Comparison of ENCODE assay signal across 19 cellular contexts in genomic region chr5:61878471-61878870, GRCh38.
DNase-seq lines count a peak whose midpoint lies in the region; ATAC-seq and TF ChIP-seq lines count a peak whose summit lies in the region.
"Had no signal": no experiment of that assay in that cellular context is flagged by ENCODE, and none has a peak within 500 bp of the region (broad histone marks: within the 10 kb centered on the region; RNA-seq: fewer than 3 reads in every experiment).

No MANE protein-coding gene starts in this region.

- TF ChIP-seq CTCF in mammary epithelial cell (conservative IDR thresholded peaks at IDR 0.05 in 1 of 2, IDR thresholded peaks at IDR 0.05 in 1 of 2; ENCODE audit: extremely low read depth in 1 of 2, insufficient read depth in 1 of 2, low read depth in 1 of 2, low read length in 2 of 2) (no peak), breast epithelium (IDR thresholded peaks at IDR 0.05) (no peak), prostate gland (IDR thresholded peaks at IDR 0.05) (no peak)

- H3K4me2 ChIP-seq in mammary epithelial cell (ENCODE audit: insufficient read depth, low read depth, low read length) = peak overlapping the region; percentile 56
- H3K4me2 ChIP-seq: BLaER1, GM23338 had no signal

- H2AFZ ChIP-seq in mammary epithelial cell (ENCODE audit: low read depth, low read length) = peak overlapping the region; percentile 75
- H2AFZ ChIP-seq: GM23338 had no signal

- no peak for ATAC-seq in GM21528 (IDR thresholded peaks at IDR 0.05; ENCODE audit: low FRiP score, unreplicated experiment)
- ATAC-seq: GM12878, GM23338, HCT116 had no signal

- DNase-seq in mammary epithelial cell = peak; percentile 29
- DNase-seq in breast epithelium (ENCODE audit: low spot score in 2 of 2) = no peak
- peak; percentile 99 for DNase-seq in SK-N-MC (ENCODE audit: low read depth, low spot score)
- DNase-seq in foreskin melanocyte = peak; percentile 27
- peak; percentile 9 for DNase-seq in prostate gland (ENCODE audit: low spot score)
- no peak for DNase-seq in LoVo (ENCODE audit: low spot score)
- DNase-seq in NCI-H510A (lab: John Stamatoyannopoulos, UW) = no peak
- DNase-seq: 8988T; Calu3; CD4-positive, alpha-beta memory T cell; DMS79 treated with DMSO at 0.1 percent for 48 hours; H7; HFFc6; IMR-90 had no signal

- no peak overlapping the region for H3K27ac ChIP-seq in mammary epithelial cell (ENCODE audit: insufficient read depth, low read depth, low read length)
- H3K27ac ChIP-seq in breast epithelium = no peak overlapping the region
- H3K27ac ChIP-seq in SK-N-MC = peak overlapping the region; percentile 96
- H3K27ac ChIP-seq in prostate gland = no peak overlapping the region
- H3K27ac ChIP-seq: BLaER1 had no signal

- WGBS in mammary epithelial cell (ENCODE audit: low coverage, missing lambda C conversion rate) = 16% methylated on average over 3 of the region's 3 CpGs
- WGBS in prostate gland = 40% methylated on average over 3 of the region's 3 CpGs

- no peaks in the 10 kb centered on the region for H4K20me1 ChIP-seq in mammary epithelial cell (ENCODE audit: insufficient read depth, low read length)
- H4K20me1 ChIP-seq: BLaER1 had no signal

- H3K36me3 ChIP-seq in mammary epithelial cell (ENCODE audit: insufficient read depth, low read length) (no peaks in the 10 kb centered on the region), breast epithelium (no peaks in the 10 kb centered on the region), SK-N-MC (ENCODE audit: insufficient read depth, low read length) (no peaks in the 10 kb centered on the region), prostate gland (no peaks in the 10 kb centered on the region)
- H3K36me3 ChIP-seq: BLaER1 had no signal

- in situ Hi-C loops in mammary epithelial cell (cut with MboI; ENCODE audit: low sequenced_read_pairs in 2 of 2) = no loop called here

- CTCF ChIA-PET in mammary epithelial cell (lab: Charles Lee; ENCODE audit: low non-redundant PET) = no interaction called here

- intact Hi-C loops in mammary epithelial cell (cut with micrococcal nuclease) = no loop called here
- intact Hi-C loops in breast epithelium (cut with DNase I; ENCODE audit: low total_unique reads) = no loop called here
- intact Hi-C loops in prostate gland (cut with DNase I) = no loop called here

- H3K9me3 ChIP-seq in mammary epithelial cell (replicated peaks; ENCODE audit: insufficient read depth, low read length) (no peaks in the 10 kb centered on the region), breast epithelium (no peaks in the 10 kb centered on the region), SK-N-MC (ENCODE audit: low read depth, low read length) (no peaks in the 10 kb centered on the region), prostate gland (no peaks in the 10 kb centered on the region)

- H3K79me2 ChIP-seq in mammary epithelial cell (ENCODE audit: insufficient read depth, low read length) = no peaks in the 10 kb centered on the region

- H3K9ac ChIP-seq in mammary epithelial cell (ENCODE audit: insufficient read depth, low read length) = no peak overlapping the region
- peak overlapping the region; percentile 37 for H3K9ac ChIP-seq in SK-N-MC (ENCODE audit: insufficient read length)
- H3K9ac ChIP-seq: BLaER1 had no signal

- H3K4me1 ChIP-seq in mammary epithelial cell (ENCODE audit: insufficient read depth, low read length) (peaks cover 23% of the 10 kb centered on the region), breast epithelium (no peaks in the 10 kb centered on the region), prostate gland (replicated peaks) (no peaks in the 10 kb centered on the region)
- H3K4me1 ChIP-seq: BLaER1 had no signal

- TF ChIP-seq POLR2A in breast epithelium (IDR thresholded peaks at IDR 0.05) = no peak
- no peak for TF ChIP-seq POLR2A in prostate gland (IDR thresholded peaks at IDR 0.05)

- H3K27me3 ChIP-seq in mammary epithelial cell (ENCODE audit: insufficient read depth, low read length) (no peaks in the 10 kb centered on the region), breast epithelium (no peaks in the 10 kb centered on the region), prostate gland (replicated peaks; ENCODE audit: insufficient read depth) (no peaks in the 10 kb centered on the region)
- H3K27me3 ChIP-seq: BLaER1 had no signal

- dilution Hi-C loops in mammary epithelial cell (cut with HindIII; ENCODE audit: low sequenced_read_pairs) = no loop called here

- BruUV-seq in mammary epithelial cell (replicated peaks; lab: Mats Ljungman, UMichigan) = no TSS peak

- H3K4me3 ChIP-seq in mammary epithelial cell (replicated peaks in 1 of 3; ENCODE audit: insufficient read depth in 1 of 3, low read depth in 2 of 3, low read length in 3 of 3) (no peak overlapping the region), breast epithelium (no peak overlapping the region), SK-N-MC (peak overlapping the region; percentile 70), prostate gland (no peak overlapping the region)
- H3K4me3 ChIP-seq: BLaER1, GM12878, GM23338 had no signal

Comparison
In these comparisons a context has a peak if more than half of its experiments do, and no peak if none do; other contexts are left out.
1. DNase-seq: peak in mammary epithelial cell (single experiment), SK-N-MC (single experiment), foreskin melanocyte (single experiment) and prostate gland (single experiment); none in breast epithelium (0 of 2), LoVo (single experiment) and NCI-H510A (single experiment).